In genomic region chr3:58386966-58387365, GRCh38 we compare ENCODE assay signal across 8 cellular contexts. TPM values are rescaled to one million over a fixed set of nuclear protein-coding genes. Genes with fewer than 3 reads are reported as not detected.
DNase-seq lines count a peak whose midpoint lies in the region; ATAC-seq and TF ChIP-seq lines count a peak whose summit lies in the region.

No MANE protein-coding gene starts in this region.

- no peak overlapping the region for H3K4me3 ChIP-seq in fibroblast of villous mesenchyme (ENCODE audit: low read depth, low read length)
- no peak overlapping the region for H3K4me3 ChIP-seq in HAP-1

- no peaks in the 10 kb centered on the region for H3K27me3 Mint-ChIP-seq in nephron (ENCODE audit: low read depth)

- no peaks in the 10 kb centered on the region for H3K9me3 ChIP-seq in HAP-1

- peaks cover 44% of the 10 kb centered on the region for H3K4me1 Mint-ChIP-seq in nephron

- no peak for ATAC-seq in HG03175 (IDR thresholded peaks at IDR 0.05; ENCODE audit: unreplicated experiment)

- no peaks in the 10 kb centered on the region for H3K27me3 ChIP-seq in HAP-1 (ENCODE audit: low read depth)

- in situ Hi-C loops in HAP-1 (cut with MboI; ENCODE audit: low sequenced_read_pairs), result no loop called here

- TF ChIP-seq CTCF in fibroblast of villous mesenchyme (IDR thresholded peaks at IDR 0.05; ENCODE audit: insufficient read depth, low read depth, low read length), result no peak
- no peak for TF ChIP-seq CTCF in nephron (IDR thresholded peaks at IDR 0.05; ENCODE audit: unreplicated experiment in 3 of 3)

- peak; percentile 24 for DNase-seq in AG08396 (ENCODE audit: low spot score)
- DNase-seq in RPMI7951 (ENCODE audit: low read depth), result peak; percentile 85
- peak; percentile 91 for DNase-seq in fibroblast of villous mesenchyme (ENCODE audit: low read depth)
- DNase-seq in retina, result no peak
- no peak for DNase-seq in HAP-1 (ENCODE audit: low spot score in 2 of 2)
- no peak for DNase-seq in stimulated activated CD4-positive, alpha-beta T cell treated with anti-CD3 and anti-CD28 coated beads, Interleukin-12 subunit alpha, Interleukin-12 subunit beta, amount 100 ng/mL, for 4 hours

- H3K4me1 ChIP-seq in HAP-1, result no peaks in the 10 kb centered on the region

- H3K36me3 Mint-ChIP-seq in nephron (ENCODE audit: low read depth), result no peaks in the 10 kb centered on the region

- peak overlapping the region; percentile 86 to 95 (median 87) for H3K27ac Mint-ChIP-seq in nephron

- no peaks in the 10 kb centered on the region for H3K9me3 Mint-ChIP-seq in nephron

- no peak overlapping the region for H3K4me3 Mint-ChIP-seq in nephron

- no peaks in the 10 kb centered on the region; the same call in 1 of the 2 replicates for H3K36me3 ChIP-seq in HAP-1 (replicated peaks)

RNA-seq across cellular contexts. Expression of gene PDHB, which starts 46.7 kb away (rescaled TPM):
- 201 and 242 TPM in 2 replicates for total RNA-seq in RPMI7951 (2014; rRNA removed; shearing (Covaris generic))
- total RNA-seq in fibroblast of villous mesenchyme, result 102 and 114 TPM in 2 replicates

RNA-seq across cellular contexts. Expression of gene PXK, which starts 54.3 kb away (rescaled TPM):
- 53.8 and 63.6 TPM in 2 replicates for total RNA-seq in RPMI7951 (2014; rRNA removed; shearing (Covaris generic))
- total RNA-seq in fibroblast of villous mesenchyme, result 57.9 and 64.7 TPM in 2 replicates

Comparison
In these comparisons a context has a peak if more than half of its experiments do, and no peak if none do; other contexts are left out.
1. DNase-seq: peak in AG08396 (single experiment), RPMI7951 (single experiment) and fibroblast of villous mesenchyme (single experiment); none in retina (single experiment), HAP-1 (0 of 2) and stimulated activated CD4-positive, alpha-beta T cell treated with anti-CD3 and anti-CD28 coated beads, Interleukin-12 subunit alpha, Interleukin-12 subunit beta, amount 100 ng/mL, for 4 hours (single experiment).